9 cellular contexts compared by ENCODE assay signal in genomic region chr3:46946416-46946815, GRCh38. TPM values are rescaled to one million over a fixed set of nuclear protein-coding genes. Genes with fewer than 3 reads are reported as not detected.
DNase-seq lines count a peak whose midpoint lies in the region; ATAC-seq and TF ChIP-seq lines count a peak whose summit lies in the region.
"Had no signal": no experiment of that assay in that cellular context is flagged by ENCODE, and none has a peak within 500 bp of the region (broad histone marks: within the 10 kb centered on the region; RNA-seq: fewer than 3 reads in every experiment).

No MANE protein-coding gene starts in this region.

- TF ChIP-seq EP300 in stomach (IDR thresholded peaks at IDR 0.05), result no peak

- peak overlapping the region; percentile 76 to 97 (median 92) for H3K27ac ChIP-seq in adrenal gland
- H3K27ac ChIP-seq in right lobe of liver, result peak overlapping the region; percentile 5 to 92 (median 41)
- peak overlapping the region; percentile 79 to 91 (median 88) for H3K27ac ChIP-seq in stomach

- H3K9me3 Mint-ChIP-seq in activated T-cell treated with anti-CD3 and anti-CD28 coated beads, Interleukin-2, amount 50 U/mL, for 24 hours, result no peaks in the 10 kb centered on the region

- no peaks in the 10 kb centered on the region for H3K27me3 ChIP-seq in adrenal gland
- H3K27me3 ChIP-seq in right lobe of liver, result no peaks in the 10 kb centered on the region
- no peaks in the 10 kb centered on the region for H3K27me3 ChIP-seq in stomach

- H3K4me3 ChIP-seq in adrenal gland (no peak overlapping the region), right lobe of liver (no peak overlapping the region), stomach (no peak overlapping the region)

- H3K9me3 ChIP-seq in adrenal gland (replicated peaks in 1 of 3) (no peaks in the 10 kb centered on the region), right lobe of liver (no peaks in the 10 kb centered on the region), stomach (no peaks in the 10 kb centered on the region)

- TF ChIP-seq CTCF in adrenal gland (IDR thresholded peaks at IDR 0.05) (no peak), right lobe of liver (IDR thresholded peaks at IDR 0.05) (no peak), stomach (IDR thresholded peaks at IDR 0.05) (no peak)

- H3K4me1 Mint-ChIP-seq in activated T-cell treated with anti-CD3 and anti-CD28 coated beads, Interleukin-2, amount 50 U/mL, for 24 hours (ENCODE audit: low read depth), result peaks cover 80% of the 10 kb centered on the region

- no peak overlapping the region for H3K4me3 Mint-ChIP-seq in activated T-cell treated with anti-CD3 and anti-CD28 coated beads, Interleukin-2, amount 50 U/mL, for 24 hours

- no peak for DNase-seq in activated T-cell treated with anti-CD3 and anti-CD28 coated beads, Interleukin-2, amount 50 U/mL, for 24 hours
- DNase-seq in activated T-cell treated with anti-CD3 and anti-CD28 coated beads, Interleukin-2, amount 50 U/mL, for 48 hours, result no peak
- DNase-seq in adrenal gland (no peak), right lobe of liver (peak in 1 of 3 donors; percentile 54), stomach (peak; percentile 68)
- no peak for DNase-seq in stimulated activated CD4-positive, alpha-beta T cell treated with anti-CD3 and anti-CD28 coated beads, Interleukin-1b, Interleukin-23, amount 100 ng/mL, for 48 hours
- DNase-seq: aorta had no signal

- 50 to 69% (median 55%) methylated on average over 4 to 6 of the region's 6 CpGs for WGBS in adrenal gland, 4 donors
- WGBS in right lobe of liver (ENCODE audit: insufficient coverage, low coverage, low lambda C conversion rate, missing lambda C conversion rate), result 94% methylated on average over 2 of the region's 6 CpGs
- WGBS in stomach, 5 donors, result 40 to 64% (median 50%) methylated on average over 6 of the region's 6 CpGs

- ATAC-seq in right lobe of liver, result no peak
- no peak for ATAC-seq in GM19023 (IDR thresholded peaks at IDR 0.05; ENCODE audit: unreplicated experiment)
- ATAC-seq in HG03135 (IDR thresholded peaks at IDR 0.05; ENCODE audit: unreplicated experiment), result no peak

- H3K36me3 ChIP-seq in adrenal gland (replicated peaks in 1 of 2) (no peaks in the 10 kb centered on the region), right lobe of liver (no peaks in the 10 kb centered on the region), stomach (peaks cover 0 to 5% (median 2%) of the 10 kb centered on the region in 4 donors)

- no peak for TF ChIP-seq POLR2A in adrenal gland (IDR thresholded peaks at IDR 0.05)
- no peak for TF ChIP-seq POLR2A in right lobe of liver (IDR thresholded peaks at IDR 0.05)
- TF ChIP-seq POLR2A in stomach (IDR thresholded peaks at IDR 0.05), result no peak

- peak overlapping the region; percentile 94 for H3K27ac Mint-ChIP-seq in activated T-cell treated with anti-CD3 and anti-CD28 coated beads, Interleukin-2, amount 50 U/mL, for 24 hours

- no peaks in the 10 kb centered on the region for H3K27me3 Mint-ChIP-seq in activated T-cell treated with anti-CD3 and anti-CD28 coated beads, Interleukin-2, amount 50 U/mL, for 24 hours

- H3K4me1 ChIP-seq in adrenal gland (replicated peaks in 1 of 2) (peaks cover 70 to 89% of the 10 kb centered on the region in 2 donors), right lobe of liver (peaks cover 0 to 83% (median 39%) of the 10 kb centered on the region in 4 donors), stomach (peaks cover 88 to 100% (median 97%) of the 10 kb centered on the region in 4 donors)

- peaks cover 59% of the 10 kb centered on the region for H3K36me3 Mint-ChIP-seq in activated T-cell treated with anti-CD3 and anti-CD28 coated beads, Interleukin-2, amount 50 U/mL, for 24 hours (ENCODE audit: low read depth)

- intact Hi-C loops in adrenal gland (cut with DNase I), result no loop called here
- intact Hi-C loops in right lobe of liver (cut with DNase I), result no loop called here
- intact Hi-C loops in stomach (cut with DNase I; ENCODE audit: low total_unique reads), result no loop called here

RNA-seq across cellular contexts. Expression of gene CCDC12, which starts 30.1 kb away (rescaled TPM):
- total RNA-seq in adrenal gland (10 to 100 TPM; 33.2 to 77.0 (median 65.9) TPM), right lobe of liver (10 to 100 TPM; 14.6 to 24.2 (median 17.0) TPM), stomach (10 to 100 TPM in 4 of 5 donors, 1 to 10 TPM in 1; 2.9 to 55.3 (median 38.4) TPM)
- polyA plus RNA-seq in adrenal gland (100 to 1,000 TPM in 2 of 3 donors, 10 to 100 TPM in 1; 72.0 to 145 (median 122) TPM), stomach (10 to 100 TPM; 84.2 to 88.7 (median 84.5) TPM)

RNA-seq across cellular contexts. Expression of gene NBEAL2, which starts 33.0 kb away (rescaled TPM):
- total RNA-seq in adrenal gland, result 10 to 100 TPM; 17.5 to 47.1 (median 29.0) TPM
- 100 to 1,000 TPM in 1 of 3 donors, 10 to 100 TPM in 2; 20.8 to 154 (median 71.6) TPM for polyA plus RNA-seq in adrenal gland
- total RNA-seq in right lobe of liver, result 10 to 100 TPM in 5 of 6 experiments, 1 to 10 TPM in 1; 8.9 to 11.7 (median 10.8) TPM
- total RNA-seq in stomach, result 100 to 1,000 TPM in 4 of 5 donors, 10 to 100 TPM in 1; 50.9 to 653 (median 247) TPM
- polyA plus RNA-seq in stomach, result 100 to 1,000 TPM in 1 of 3 donors, 10 to 100 TPM in 2; 35.0 to 193 (median 49.2) TPM

Comparison
In these comparisons a context has a peak if more than half of its experiments do, and no peak if none do; other contexts are left out.
1. H3K27ac ChIP-seq: peak in every context shown above with its lines; median percentile 92 in adrenal gland; 88 in stomach; 41 in right lobe of liver.